3 cellular contexts compared by ENCODE assay signal in genomic region chr20:63033635-63034510, GRCh38.
TF ChIP-seq lines count a peak whose summit lies in the region.

No MANE protein-coding gene starts in this region.

TF ChIP-seq in H1, 55 proteins besides CTCF, POLR2A, EP300 and RAD21 (continues in another document):
- TF ChIP-seq TCF12 (IDR thresholded peaks at IDR 0.05; ENCODE audit: low read depth, low read length) (no peak), RBBP5 (IDR thresholded peaks at IDR 0.05; ENCODE audit: borderline replicate concordance, low read depth, low read length) (no peak), SRF (IDR thresholded peaks at IDR 0.05; ENCODE audit: low read depth, low read length) (no peak), KDM5A (IDR thresholded peaks at IDR 0.05; ENCODE audit: low read length) (no peak), ATF3 (IDR thresholded peaks at IDR 0.05; ENCODE audit: insufficient read depth, low read depth, low read length) (no peak), CHD1 (IDR thresholded peaks at IDR 0.05; ENCODE audit: low read depth, low read length) (no peak), USF2 (IDR thresholded peaks at IDR 0.05; ENCODE audit: low read length) (no peak), RFX5 (IDR thresholded peaks at IDR 0.05; ENCODE audit: borderline replicate concordance, low read depth, low read length) (no peak), SP4 (IDR thresholded peaks at IDR 0.05; ENCODE audit: low read length) (no peak)

TF ChIP-seq in neural cell, 6 proteins besides CTCF, POLR2A, EP300 and RAD21:
- TF ChIP-seq POLR2AphosphoS5 (IDR thresholded peaks at IDR 0.05), result no peak
- TF ChIP-seq REST (IDR thresholded peaks at IDR 0.05; ENCODE audit: borderline replicate concordance), result no peak
- TF ChIP-seq MXI1 (conservative IDR thresholded peaks at IDR 0.05; ENCODE audit: poor library complexity, severe bottlenecking), result no peak
- TF ChIP-seq SMC3 (conservative IDR thresholded peaks at IDR 0.05; ENCODE audit: poor library complexity), result no peak
- TF ChIP-seq TAF1 (IDR thresholded peaks at IDR 0.05; ENCODE audit: low read depth), result no peak
- no peak for TF ChIP-seq EZH2 (IDR thresholded peaks at IDR 0.05; ENCODE audit: borderline replicate concordance, insufficient read depth, low read length, poor library complexity, severe bottlenecking)

TF ChIP-seq in HEK293T, 16 proteins besides CTCF, POLR2A, EP300 and RAD21:
- TF ChIP-seq FOXK2 (IDR thresholded peaks at IDR 0.05) (no peak), SUZ12 (IDR thresholded peaks at IDR 0.05) (no peak), L3MBTL2 (conservative IDR thresholded peaks at IDR 0.05) (no peak), FOXA1 (IDR thresholded peaks at IDR 0.05) (no peak), ZNF384 (IDR thresholded peaks at IDR 0.05) (no peak), ARNT (IDR thresholded peaks at IDR 0.05) (no peak), NFRKB (IDR thresholded peaks at IDR 0.05) (no peak), ELF4 (IDR thresholded peaks at IDR 0.05) (no peak), BHLHE40 (IDR thresholded peaks at IDR 0.05; ENCODE audit: borderline replicate concordance) (no peak), FOXM1 (IDR thresholded peaks at IDR 0.05; ENCODE audit: borderline replicate concordance) (no peak), CTBP1 (IDR thresholded peaks at IDR 0.05; ENCODE audit: borderline replicate concordance) (no peak), HDGF (IDR thresholded peaks at IDR 0.05; ENCODE audit: borderline replicate concordance) (no peak), PKNOX1 (IDR thresholded peaks at IDR 0.05) (no peak)
